1 cellular context compared by ENCODE assay signal in the genomic region with DNA sequence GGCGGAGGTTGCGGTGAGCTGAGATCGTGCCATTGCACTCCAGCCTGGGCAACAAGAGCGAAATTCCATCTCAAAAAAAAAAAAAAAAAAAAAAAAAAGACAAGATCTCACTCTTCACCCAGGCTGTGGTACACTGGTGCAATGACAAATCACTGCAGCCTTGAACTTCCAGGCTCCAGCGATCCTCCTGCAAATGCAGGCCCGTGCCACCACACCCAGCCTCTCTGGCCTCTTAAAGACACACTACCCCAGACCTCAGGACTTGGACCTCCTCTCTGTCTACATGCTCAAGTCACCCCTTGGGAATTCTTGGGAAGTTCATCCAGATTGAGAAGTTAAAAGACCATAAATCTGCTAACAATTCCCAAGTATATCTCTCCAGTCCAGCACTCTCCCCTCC.
TF ChIP-seq lines count a peak whose summit lies in the region.

No MANE protein-coding gene starts in this region.

TF ChIP-seq in HEK293, 187 proteins besides CTCF, POLR2A, EP300 and RAD21 (continued from another document):
- TF ChIP-seq, protein P1, sequence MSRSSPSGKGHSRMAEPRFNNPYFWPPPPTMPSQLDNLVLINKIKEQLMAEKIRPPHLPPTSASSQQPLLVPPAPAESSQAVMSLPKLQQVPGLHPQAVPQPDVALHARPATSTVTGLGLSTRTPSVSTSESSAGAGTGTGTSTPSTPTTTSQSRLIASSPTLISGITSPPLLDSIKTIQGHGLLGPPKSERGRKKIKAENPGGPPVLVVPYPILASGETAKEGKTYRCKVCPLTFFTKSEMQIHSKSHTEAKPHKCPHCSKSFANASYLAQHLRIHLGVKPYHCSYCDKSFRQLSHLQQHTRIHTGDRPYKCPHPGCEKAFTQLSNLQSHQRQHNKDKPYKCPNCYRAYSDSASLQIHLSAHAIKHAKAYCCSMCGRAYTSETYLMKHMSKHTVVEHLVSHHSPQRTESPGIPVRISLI (tag by site-specific recombination; IDR thresholded peaks at IDR 0.05), result peak; percentile 67; the same call in 1 of the 2 replicates
- TF ChIP-seq ZNF221 (tag by site-specific recombination; IDR thresholded peaks at IDR 0.05; ENCODE audit: borderline replicate concordance) (no peak), ZNF214 (tag by site-specific recombination; IDR thresholded peaks at IDR 0.05; ENCODE audit: borderline replicate concordance) (no peak), ZNF791 (tag by site-specific recombination; IDR thresholded peaks at IDR 0.05) (no peak), ZNF610 (tag by site-specific recombination; IDR thresholded peaks at IDR 0.05; ENCODE audit: borderline replicate concordance) (no peak), ZNF530 (tag by site-specific recombination; IDR thresholded peaks at IDR 0.05; ENCODE audit: low read depth) (no peak), ZNF501 (tag by site-specific recombination; IDR thresholded peaks at IDR 0.05) (no peak), ZNF747 (tag by site-specific recombination; IDR thresholded peaks at IDR 0.05) (no peak), BCL11B (tag by site-specific recombination; IDR thresholded peaks at IDR 0.05; ENCODE audit: low read depth) (no peak), KLF1 (tag by site-specific recombination; IDR thresholded peaks at IDR 0.05) (0 out of 2 replicates have a peak, but pooled peaks have one; percentile 22)
